In the genomic region with DNA sequence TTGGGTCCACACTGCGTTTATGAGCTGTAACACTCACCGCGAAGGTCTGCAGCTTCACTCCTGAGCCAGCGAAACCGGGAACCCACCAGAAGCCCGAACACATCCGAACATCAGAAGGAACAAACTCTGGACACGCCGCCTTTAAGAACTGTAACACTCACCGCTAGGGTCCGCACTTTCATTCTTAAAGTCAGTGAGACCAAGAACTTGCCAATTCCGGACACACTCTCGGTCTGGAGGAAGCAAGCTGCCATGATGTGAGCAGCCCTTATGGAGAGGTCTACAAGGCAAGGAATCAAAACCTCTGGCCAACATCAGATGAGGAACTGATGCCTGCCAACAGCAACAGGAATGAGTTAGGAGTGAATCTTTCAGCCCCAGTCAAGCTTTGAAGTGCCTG, we compare ENCODE assay signal across 1 cellular context.
TF ChIP-seq lines count a peak whose summit lies in the region.

No MANE protein-coding gene starts in this region.

TF ChIP-seq in liver, 16 proteins besides CTCF, POLR2A, EP300 and RAD21 (continued from another document):
- TF ChIP-seq, protein P1, sequence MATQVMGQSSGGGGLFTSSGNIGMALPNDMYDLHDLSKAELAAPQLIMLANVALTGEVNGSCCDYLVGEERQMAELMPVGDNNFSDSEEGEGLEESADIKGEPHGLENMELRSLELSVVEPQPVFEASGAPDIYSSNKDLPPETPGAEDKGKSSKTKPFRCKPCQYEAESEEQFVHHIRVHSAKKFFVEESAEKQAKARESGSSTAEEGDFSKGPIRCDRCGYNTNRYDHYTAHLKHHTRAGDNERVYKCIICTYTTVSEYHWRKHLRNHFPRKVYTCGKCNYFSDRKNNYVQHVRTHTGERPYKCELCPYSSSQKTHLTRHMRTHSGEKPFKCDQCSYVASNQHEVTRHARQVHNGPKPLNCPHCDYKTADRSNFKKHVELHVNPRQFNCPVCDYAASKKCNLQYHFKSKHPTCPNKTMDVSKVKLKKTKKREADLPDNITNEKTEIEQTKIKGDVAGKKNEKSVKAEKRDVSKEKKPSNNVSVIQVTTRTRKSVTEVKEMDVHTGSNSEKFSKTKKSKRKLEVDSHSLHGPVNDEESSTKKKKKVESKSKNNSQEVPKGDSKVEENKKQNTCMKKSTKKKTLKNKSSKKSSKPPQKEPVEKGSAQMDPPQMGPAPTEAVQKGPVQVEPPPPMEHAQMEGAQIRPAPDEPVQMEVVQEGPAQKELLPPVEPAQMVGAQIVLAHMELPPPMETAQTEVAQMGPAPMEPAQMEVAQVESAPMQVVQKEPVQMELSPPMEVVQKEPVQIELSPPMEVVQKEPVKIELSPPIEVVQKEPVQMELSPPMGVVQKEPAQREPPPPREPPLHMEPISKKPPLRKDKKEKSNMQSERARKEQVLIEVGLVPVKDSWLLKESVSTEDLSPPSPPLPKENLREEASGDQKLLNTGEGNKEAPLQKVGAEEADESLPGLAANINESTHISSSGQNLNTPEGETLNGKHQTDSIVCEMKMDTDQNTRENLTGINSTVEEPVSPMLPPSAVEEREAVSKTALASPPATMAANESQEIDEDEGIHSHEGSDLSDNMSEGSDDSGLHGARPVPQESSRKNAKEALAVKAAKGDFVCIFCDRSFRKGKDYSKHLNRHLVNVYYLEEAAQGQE (IDR thresholded peaks at IDR 0.05) = no peak
- TF ChIP-seq FOXA2 (IDR thresholded peaks at IDR 0.05) (no peak), YY1 (IDR thresholded peaks at IDR 0.05) (no peak), HNF4A (conservative IDR thresholded peaks at IDR 0.05) (no peak), GABPA (IDR thresholded peaks at IDR 0.05 in 1 of 2, conservative IDR thresholded peaks at IDR 0.05 in 1 of 2) (no peak), RXRA (IDR thresholded peaks at IDR 0.05) (no peak), TAF1 (conservative IDR thresholded peaks at IDR 0.05) (no peak), SP1 (IDR thresholded peaks at IDR 0.05) (no peak), FOXA1 (IDR thresholded peaks at IDR 0.05) (no peak), NR2F2 (IDR thresholded peaks at IDR 0.05) (no peak)
